In the genomic region with DNA sequence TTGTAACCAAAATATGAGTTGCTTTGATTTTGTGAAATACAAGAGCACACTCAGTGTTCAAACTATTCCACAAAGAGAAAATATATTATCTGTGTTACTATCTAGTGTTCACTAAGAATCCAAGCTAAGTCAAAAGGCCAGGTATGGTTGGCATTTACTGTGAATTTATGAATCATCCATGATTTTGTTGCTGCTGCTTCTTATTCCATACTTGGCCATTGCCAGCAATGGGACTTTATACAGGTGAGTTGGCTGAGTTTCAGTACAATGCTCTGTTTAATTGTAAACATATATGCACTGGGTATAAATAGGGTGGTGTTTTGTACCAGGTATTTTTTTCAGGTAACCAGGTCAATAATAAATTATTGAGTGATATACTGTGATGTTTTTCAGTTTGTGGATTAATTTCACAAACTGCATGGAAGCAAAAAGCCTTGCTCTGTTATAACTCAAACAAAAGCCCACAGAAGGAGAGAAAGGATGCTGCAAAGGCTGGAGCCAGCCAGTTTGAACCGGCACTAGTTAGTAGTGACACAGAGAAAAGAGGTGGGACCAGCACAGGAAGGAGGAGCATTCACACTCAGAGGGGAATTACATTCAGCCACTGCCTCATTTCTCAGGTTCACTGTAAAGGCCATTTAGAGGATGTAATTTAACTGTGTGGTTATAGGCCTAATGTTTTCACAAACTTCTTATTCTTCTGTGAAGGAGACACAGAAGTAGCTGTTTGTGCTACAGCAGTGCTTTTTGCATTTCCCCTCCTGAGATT, we compare ENCODE assay signal across 8 cellular contexts.
DNase-seq lines count a peak whose midpoint lies in the region; ATAC-seq and TF ChIP-seq lines count a peak whose summit lies in the region.

No MANE protein-coding gene starts in this region.

- ATAC-seq in GM18873 (IDR thresholded peaks at IDR 0.05; ENCODE audit: low FRiP score, unreplicated experiment) (peak; percentile 100), HG02981 (IDR thresholded peaks at IDR 0.05; ENCODE audit: unreplicated experiment) (peak; percentile 99)

- DNase-seq in AG10803 (ENCODE audit: low read depth) (peak; percentile 10), NCI-H2171 treated with DMSO at 0.1 percent for 48 hours (lab: John Stamatoyannopoulos, UW) (peak; percentile 37), adrenal gland (peak in 5 of 7 donors; percentile 22 to 56 (median 39)), medulla oblongata (ENCODE audit: extremely low spot score) (peak; percentile 55), transverse colon (peak; percentile 40), GDM1 (lab: John Stamatoyannopoulos, UW) (no peak)

- H3K4me1 ChIP-seq in adrenal gland (replicated peaks in 1 of 2) (peaks cover 5 to 25% of the 10 kb centered on the region in 2 donors), transverse colon (peaks cover 0 to 18% (median 11%) of the 10 kb centered on the region in 4 donors)

- WGBS in adrenal gland, 4 donors, result 5 to 27% (median 7%) methylated on average over 1 of the region's 1 CpG
- 0 to 6% methylated on average over 1 of the region's 1 CpG for WGBS in transverse colon (ENCODE audit: low coverage in 1 of 2), 2 donors

- H3K27me3 ChIP-seq in adrenal gland (no peaks in the 10 kb centered on the region), transverse colon (no peaks in the 10 kb centered on the region)

- H3K36me3 ChIP-seq in adrenal gland (replicated peaks in 1 of 2), result no peaks in the 10 kb centered on the region
- no peaks in the 10 kb centered on the region for H3K36me3 ChIP-seq in transverse colon

- intact Hi-C loops in adrenal gland (cut with DNase I) (no loop called here), transverse colon (cut with DNase I; ENCODE audit: low total_unique reads) (no loop called here)

- H3K9me3 ChIP-seq in adrenal gland (replicated peaks in 1 of 3) (no peaks in the 10 kb centered on the region), transverse colon (no peaks in the 10 kb centered on the region)

- H3K27ac ChIP-seq in adrenal gland (peak overlapping the region in 4 of 5 donors; percentile 20 to 62 (median 34)), transverse colon (peak overlapping the region; percentile 7 to 50 (median 38))

- TF ChIP-seq POLR2A in adrenal gland (IDR thresholded peaks at IDR 0.05), result no peak
- no peak for TF ChIP-seq POLR2A in transverse colon (IDR thresholded peaks at IDR 0.05)

- H3K4me3 ChIP-seq in AG10803 (ENCODE audit: low read length), result no peak overlapping the region
- no peak overlapping the region for H3K4me3 ChIP-seq in adrenal gland
- H3K4me3 ChIP-seq in transverse colon, result no peak overlapping the region

- in situ Hi-C loops in transverse colon (cut with MboI; ENCODE audit: low pct_ligation_motif_present in 1 of 4, low pct_unique_long_range_greater_than_20kb in 1 of 4, low sequenced_read_pairs in 3 of 4), result loop anchor here in 3 of 4 donors (25.0 kb wide), 3 partner anchors 147 to 272 kb away; no protein-coding TSS in a partner anchor

- no peak for TF ChIP-seq EP300 in transverse colon (IDR thresholded peaks at IDR 0.05; ENCODE audit: low read depth)

- TF ChIP-seq CTCF in AG10803 (conservative IDR thresholded peaks at IDR 0.05; ENCODE audit: low read length), result no peak
- TF ChIP-seq CTCF in adrenal gland (IDR thresholded peaks at IDR 0.05), result no peak
- TF ChIP-seq CTCF in transverse colon (IDR thresholded peaks at IDR 0.05), result no peak
